Comparison of ENCODE assay signal across 1 cellular context in the genomic region with DNA sequence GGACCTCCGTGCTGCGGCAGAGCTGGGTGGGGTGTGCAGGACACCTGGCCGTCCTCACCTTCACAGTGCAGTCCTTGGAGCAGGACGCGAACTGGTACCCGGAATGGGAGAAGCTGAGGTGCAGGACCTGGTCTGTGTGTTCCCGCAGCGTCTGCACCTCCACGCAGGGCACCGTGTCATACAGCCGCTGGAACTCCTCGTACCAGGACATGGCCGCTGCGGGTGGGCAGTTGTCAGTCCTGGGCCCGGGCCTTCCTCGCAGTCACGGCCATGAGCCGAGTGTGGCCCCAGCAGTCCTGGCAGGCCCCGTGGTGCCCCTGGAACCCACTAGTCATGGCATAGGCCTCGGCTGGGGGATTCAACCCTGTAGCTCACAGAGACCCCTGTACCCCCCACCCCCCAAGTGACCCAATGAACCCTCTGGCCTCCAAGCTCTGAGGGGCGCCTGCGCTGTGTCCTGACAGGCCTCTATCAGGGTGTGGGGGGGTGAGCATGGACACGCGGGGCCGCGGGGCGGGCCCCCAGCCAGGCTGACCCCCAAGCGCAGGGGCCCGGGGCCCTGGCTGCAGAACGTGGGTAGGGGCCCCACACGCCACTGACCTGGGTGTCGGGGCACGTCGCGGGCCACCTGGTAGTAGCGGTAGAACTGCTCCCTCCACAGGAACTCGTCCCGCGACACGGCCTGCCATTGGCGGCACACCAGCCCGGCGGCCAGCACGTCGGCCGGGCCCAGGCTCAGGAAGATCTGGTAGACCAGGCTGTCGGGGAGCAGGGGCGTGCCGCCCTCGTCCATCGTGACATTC.
TF ChIP-seq lines count a peak whose summit lies in the region.

No MANE protein-coding gene starts in this region.

TF ChIP-seq in H1, 55 proteins besides CTCF, POLR2A, EP300 and RAD21:
- TF ChIP-seq CBX8 (IDR thresholded peaks at IDR 0.05; ENCODE audit: borderline replicate concordance, low read depth, low read length) (no peak), MAFK (IDR thresholded peaks at IDR 0.05; ENCODE audit: low read depth, low read length) (no peak), HDAC2 (IDR thresholded peaks at IDR 0.05; ENCODE audit: borderline replicate concordance in 1 of 2, low read depth in 2 of 2, low read length in 2 of 2) (0 out of 4 replicates have a peak, but pooled peaks of 1 of the 2 experiments have one; percentile 71), KDM5A (IDR thresholded peaks at IDR 0.05; ENCODE audit: low read length) (no peak), ASH2L (IDR thresholded peaks at IDR 0.05; ENCODE audit: low read length) (no peak), TBP (IDR thresholded peaks at IDR 0.05; ENCODE audit: low read depth, low read length) (no peak), RBBP5 (IDR thresholded peaks at IDR 0.05; ENCODE audit: borderline replicate concordance, low read depth, low read length) (no peak), CHD2 (IDR thresholded peaks at IDR 0.05; ENCODE audit: low read length) (no peak), CHD1 (IDR thresholded peaks at IDR 0.05; ENCODE audit: low read depth, low read length) (no peak), FOSL1 (IDR thresholded peaks at IDR 0.05; ENCODE audit: insufficient read depth, low read depth, low read length) (no peak), CREB1 (IDR thresholded peaks at IDR 0.05) (no peak), SIN3A (conservative IDR thresholded peaks at IDR 0.05 in 1 of 2, IDR thresholded peaks at IDR 0.05 in 1 of 2; ENCODE audit: low read depth in 1 of 2, low read length in 2 of 2) (peak in 1 of 2 experiments; percentile 32; a peak in 1 of 4 replicates)
- TF ChIP-seq, protein P1, sequence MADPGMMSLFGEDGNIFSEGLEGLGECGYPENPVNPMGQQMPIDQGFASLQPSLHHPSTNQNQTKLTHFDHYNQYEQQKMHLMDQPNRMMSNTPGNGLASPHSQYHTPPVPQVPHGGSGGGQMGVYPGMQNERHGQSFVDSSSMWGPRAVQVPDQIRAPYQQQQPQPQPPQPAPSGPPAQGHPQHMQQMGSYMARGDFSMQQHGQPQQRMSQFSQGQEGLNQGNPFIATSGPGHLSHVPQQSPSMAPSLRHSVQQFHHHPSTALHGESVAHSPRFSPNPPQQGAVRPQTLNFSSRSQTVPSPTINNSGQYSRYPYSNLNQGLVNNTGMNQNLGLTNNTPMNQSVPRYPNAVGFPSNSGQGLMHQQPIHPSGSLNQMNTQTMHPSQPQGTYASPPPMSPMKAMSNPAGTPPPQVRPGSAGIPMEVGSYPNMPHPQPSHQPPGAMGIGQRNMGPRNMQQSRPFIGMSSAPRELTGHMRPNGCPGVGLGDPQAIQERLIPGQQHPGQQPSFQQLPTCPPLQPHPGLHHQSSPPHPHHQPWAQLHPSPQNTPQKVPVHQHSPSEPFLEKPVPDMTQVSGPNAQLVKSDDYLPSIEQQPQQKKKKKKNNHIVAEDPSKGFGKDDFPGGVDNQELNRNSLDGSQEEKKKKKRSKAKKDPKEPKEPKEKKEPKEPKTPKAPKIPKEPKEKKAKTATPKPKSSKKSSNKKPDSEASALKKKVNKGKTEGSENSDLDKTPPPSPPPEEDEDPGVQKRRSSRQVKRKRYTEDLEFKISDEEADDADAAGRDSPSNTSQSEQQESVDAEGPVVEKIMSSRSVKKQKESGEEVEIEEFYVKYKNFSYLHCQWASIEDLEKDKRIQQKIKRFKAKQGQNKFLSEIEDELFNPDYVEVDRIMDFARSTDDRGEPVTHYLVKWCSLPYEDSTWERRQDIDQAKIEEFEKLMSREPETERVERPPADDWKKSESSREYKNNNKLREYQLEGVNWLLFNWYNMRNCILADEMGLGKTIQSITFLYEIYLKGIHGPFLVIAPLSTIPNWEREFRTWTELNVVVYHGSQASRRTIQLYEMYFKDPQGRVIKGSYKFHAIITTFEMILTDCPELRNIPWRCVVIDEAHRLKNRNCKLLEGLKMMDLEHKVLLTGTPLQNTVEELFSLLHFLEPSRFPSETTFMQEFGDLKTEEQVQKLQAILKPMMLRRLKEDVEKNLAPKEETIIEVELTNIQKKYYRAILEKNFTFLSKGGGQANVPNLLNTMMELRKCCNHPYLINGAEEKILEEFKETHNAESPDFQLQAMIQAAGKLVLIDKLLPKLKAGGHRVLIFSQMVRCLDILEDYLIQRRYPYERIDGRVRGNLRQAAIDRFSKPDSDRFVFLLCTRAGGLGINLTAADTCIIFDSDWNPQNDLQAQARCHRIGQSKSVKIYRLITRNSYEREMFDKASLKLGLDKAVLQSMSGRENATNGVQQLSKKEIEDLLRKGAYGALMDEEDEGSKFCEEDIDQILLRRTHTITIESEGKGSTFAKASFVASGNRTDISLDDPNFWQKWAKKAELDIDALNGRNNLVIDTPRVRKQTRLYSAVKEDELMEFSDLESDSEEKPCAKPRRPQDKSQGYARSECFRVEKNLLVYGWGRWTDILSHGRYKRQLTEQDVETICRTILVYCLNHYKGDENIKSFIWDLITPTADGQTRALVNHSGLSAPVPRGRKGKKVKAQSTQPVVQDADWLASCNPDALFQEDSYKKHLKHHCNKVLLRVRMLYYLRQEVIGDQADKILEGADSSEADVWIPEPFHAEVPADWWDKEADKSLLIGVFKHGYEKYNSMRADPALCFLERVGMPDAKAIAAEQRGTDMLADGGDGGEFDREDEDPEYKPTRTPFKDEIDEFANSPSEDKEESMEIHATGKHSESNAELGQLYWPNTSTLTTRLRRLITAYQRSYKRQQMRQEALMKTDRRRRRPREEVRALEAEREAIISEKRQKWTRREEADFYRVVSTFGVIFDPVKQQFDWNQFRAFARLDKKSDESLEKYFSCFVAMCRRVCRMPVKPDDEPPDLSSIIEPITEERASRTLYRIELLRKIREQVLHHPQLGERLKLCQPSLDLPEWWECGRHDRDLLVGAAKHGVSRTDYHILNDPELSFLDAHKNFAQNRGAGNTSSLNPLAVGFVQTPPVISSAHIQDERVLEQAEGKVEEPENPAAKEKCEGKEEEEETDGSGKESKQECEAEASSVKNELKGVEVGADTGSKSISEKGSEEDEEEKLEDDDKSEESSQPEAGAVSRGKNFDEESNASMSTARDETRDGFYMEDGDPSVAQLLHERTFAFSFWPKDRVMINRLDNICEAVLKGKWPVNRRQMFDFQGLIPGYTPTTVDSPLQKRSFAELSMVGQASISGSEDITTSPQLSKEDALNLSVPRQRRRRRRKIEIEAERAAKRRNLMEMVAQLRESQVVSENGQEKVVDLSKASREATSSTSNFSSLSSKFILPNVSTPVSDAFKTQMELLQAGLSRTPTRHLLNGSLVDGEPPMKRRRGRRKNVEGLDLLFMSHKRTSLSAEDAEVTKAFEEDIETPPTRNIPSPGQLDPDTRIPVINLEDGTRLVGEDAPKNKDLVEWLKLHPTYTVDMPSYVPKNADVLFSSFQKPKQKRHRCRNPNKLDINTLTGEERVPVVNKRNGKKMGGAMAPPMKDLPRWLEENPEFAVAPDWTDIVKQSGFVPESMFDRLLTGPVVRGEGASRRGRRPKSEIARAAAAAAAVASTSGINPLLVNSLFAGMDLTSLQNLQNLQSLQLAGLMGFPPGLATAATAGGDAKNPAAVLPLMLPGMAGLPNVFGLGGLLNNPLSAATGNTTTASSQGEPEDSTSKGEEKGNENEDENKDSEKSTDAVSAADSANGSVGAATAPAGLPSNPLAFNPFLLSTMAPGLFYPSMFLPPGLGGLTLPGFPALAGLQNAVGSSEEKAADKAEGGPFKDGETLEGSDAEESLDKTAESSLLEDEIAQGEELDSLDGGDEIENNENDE (IDR thresholded peaks at IDR 0.05; ENCODE audit: insufficient replicate concordance, low read length): no peak
